In the genomic region with DNA sequence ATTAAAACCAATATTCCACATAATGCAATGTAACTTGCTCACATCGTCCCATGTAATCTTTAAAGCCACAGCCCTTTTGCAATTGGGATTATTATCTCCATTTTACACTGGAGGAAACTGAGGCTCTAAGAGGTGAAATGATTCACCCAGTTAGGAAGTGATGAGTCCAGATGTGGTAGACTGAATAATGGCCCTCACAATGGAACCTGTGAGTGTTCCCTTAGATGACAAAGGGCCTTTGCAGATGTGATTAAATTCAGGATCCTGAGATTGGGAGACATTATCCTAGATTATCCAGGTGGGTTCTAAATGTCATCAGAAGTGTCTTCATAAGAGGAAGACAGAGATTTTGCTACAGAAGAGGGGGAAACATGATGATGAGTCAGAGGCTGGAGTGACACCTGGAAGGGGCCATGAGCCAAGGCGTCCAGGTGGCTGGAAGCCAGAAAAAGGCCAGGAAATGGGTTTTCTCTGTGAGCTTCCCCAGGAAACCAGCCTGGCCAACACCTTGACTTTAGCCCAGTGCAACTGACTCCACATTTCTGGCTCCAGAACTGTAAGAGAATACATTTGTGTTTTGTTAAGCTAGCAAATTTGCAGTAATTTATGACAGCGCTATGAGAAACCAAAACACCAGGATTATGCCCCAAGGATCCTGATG, we compare ENCODE assay signal across 16 cellular contexts.
A peak's percentile ranks its signal among the peaks of the same experiment; 100 is the strongest.
DNase-seq lines count a peak whose midpoint lies in the region; ATAC-seq, FAIRE-seq and TF ChIP-seq lines count a peak whose summit lies in the region.
"Had no signal": no experiment of that assay in that cellular context is flagged by ENCODE, and none has a peak within 500 bp of the region (broad histone marks: within the 10 kb centered on the region; RNA-seq: fewer than 3 reads in every experiment).

No MANE protein-coding gene starts in this region.

- H3K4me3 ChIP-seq in A549 (no peak overlapping the region), bronchial epithelial cell (ENCODE audit: low read depth, low read length) (no peak overlapping the region)

- CTCF ChIA-PET in A549 (lab: Yijun Ruan, JAX) = interaction anchor here (0.8 to 5.4 kb wide), 5 partner anchors 10 to 629 kb away, joined by 3 to 29 read pairs (median 8); no protein-coding TSS in a partner anchor
- CTCF ChIA-PET in activated CD4-positive, alpha-beta memory T cell treated with anti-CD3 and anti-CD28 coated beads for 36 hours (lab: Charles Lee) = interaction anchor here (0.9 to 1.3 kb wide), 2 partner anchors 8 to 9 kb away, joined by 3 read pairs; no protein-coding TSS in a partner anchor

- H3K27ac ChIP-seq in A549 = no peak overlapping the region
- H3K27ac ChIP-seq: C4-2B had no signal

- no peaks in the 10 kb centered on the region for H3K36me3 Mint-ChIP-seq in activated CD4-positive, alpha-beta memory T cell treated with anti-CD3 and anti-CD28 coated beads for 36 hours

- no peaks in the 10 kb centered on the region for H3K4me1 Mint-ChIP-seq in activated CD4-positive, alpha-beta memory T cell treated with anti-CD3 and anti-CD28 coated beads for 36 hours (ENCODE audit: low read depth)

- no peaks in the 10 kb centered on the region for H3K9me3 Mint-ChIP-seq in activated CD4-positive, alpha-beta memory T cell treated with anti-CD3 and anti-CD28 coated beads for 36 hours
- H3K9me3 Mint-ChIP-seq: H9 had no signal

- ATAC-seq in A549 (no peak), GM19397 (IDR thresholded peaks at IDR 0.05; ENCODE audit: unreplicated experiment) (no peak)

- no peaks in the 10 kb centered on the region for H3K4me1 ChIP-seq in A549

- 22% methylated on average over 3 of the region's 3 CpGs for WGBS in A549 (ENCODE audit: missing lambda C conversion rate)

- no peak for TF ChIP-seq EP300 in A549 (IDR thresholded peaks at IDR 0.05)

- no peak for FAIRE-seq in A549 (lab: Jason Lieb, UNC)
- peak; percentile 47 for FAIRE-seq in bronchial epithelial cell (lab: Jason Lieb, UNC)
- FAIRE-seq: D721Med, G401.6 had no signal

- no peaks in the 10 kb centered on the region for H3K27me3 ChIP-seq in bronchial epithelial cell (ENCODE audit: control insufficient read depth, insufficient read depth, low read length)

- peaks cover 11% of the 10 kb centered on the region for H3K27me3 Mint-ChIP-seq in activated CD4-positive, alpha-beta memory T cell treated with anti-CD3 and anti-CD28 coated beads for 36 hours

- TF ChIP-seq RAD21 in A549 (conservative IDR thresholded peaks at IDR 0.05 in 1 of 2, IDR thresholded peaks at IDR 0.05 in 1 of 2) = no peak

- intact Hi-C loops in activated CD4-positive, alpha-beta memory T cell treated with anti-CD3 and anti-CD28 coated beads for 36 hours (cut with micrococcal nuclease) = no loop called here

- DNase-seq in A549 (ENCODE audit: low read depth in 1 of 2, low spot score in 1 of 2) (no peak), G401 (ENCODE audit: low spot score) (peak; percentile 61), bronchial epithelial cell (ENCODE audit: low read depth) (no peak), kidney tubule cell (ENCODE audit: low spot score) (peak; percentile 4), activated gamma-delta T cell treated with Interleukin-2 at 50 U/mL for 16 hours (no peak)
- DNase-seq in activated CD4-positive, alpha-beta memory T cell treated with anti-CD3 and anti-CD28 coated beads for 36 hours = no peak
- no peak for DNase-seq in central memory CD4-positive, alpha-beta T cell
- DNase-seq: DMS79 treated with DMSO at 0.1 percent for 48 hours, H9, NCI-H1105, NCI-H1694, NCI-H774 had no signal

- H3K9me3 ChIP-seq in A549 = no peaks in the 10 kb centered on the region

- H3K36me3 ChIP-seq in bronchial epithelial cell (ENCODE audit: control insufficient read depth, insufficient read depth, low read length) = no peaks in the 10 kb centered on the region

- H3K4me3 Mint-ChIP-seq in activated CD4-positive, alpha-beta memory T cell treated with anti-CD3 and anti-CD28 coated beads for 36 hours = no peak overlapping the region
- H3K4me3 Mint-ChIP-seq: H9 had no signal

- H3K4me2 ChIP-seq in A549 = no peak overlapping the region

- no peak overlapping the region for H3K27ac Mint-ChIP-seq in activated CD4-positive, alpha-beta memory T cell treated with anti-CD3 and anti-CD28 coated beads for 36 hours
- H3K27ac Mint-ChIP-seq: H9 had no signal

- TF ChIP-seq CTCF in A549 (IDR thresholded peaks at IDR 0.05) (no peak), bronchial epithelial cell (IDR thresholded peaks at IDR 0.05; ENCODE audit: insufficient read depth, low read length, severe bottlenecking) (no peak)

- in situ Hi-C loops in G401 (cut with HindIII; ENCODE audit: low sequenced_read_pairs) = no loop called here

- TF ChIP-seq POLR2A in A549 (IDR thresholded peaks at IDR 0.05; ENCODE audit: low read length) = no peak

- POLR2A ChIA-PET in A549 (lab: Yijun Ruan, JAX) = no interaction called here
- POLR2A ChIA-PET in activated CD4-positive, alpha-beta memory T cell treated with anti-CD3 and anti-CD28 coated beads for 36 hours (lab: Charles Lee) = no interaction called here

TF ChIP-seq in A549, 52 proteins besides CTCF, POLR2A, EP300 and RAD21:
- TF ChIP-seq MAFK (IDR thresholded peaks at IDR 0.05; ENCODE audit: partially characterized antibody) (peak; percentile 8), MAZ (IDR thresholded peaks at IDR 0.05; ENCODE audit: borderline replicate concordance, low read depth, low read length) (no peak)
TF ChIP-seq in A549: peak in this region for 1.

Comparison
In these comparisons a context has a peak if more than half of its experiments do, and no peak if none do; other contexts are left out.
1. DNase-seq: peak in G401 (single experiment) and kidney tubule cell (single experiment); none in A549 (0 of 2), bronchial epithelial cell (single experiment), activated gamma-delta T cell treated with Interleukin-2 at 50 U/mL for 16 hours (single experiment), activated CD4-positive, alpha-beta memory T cell treated with anti-CD3 and anti-CD28 coated beads for 36 hours (single experiment) and central memory CD4-positive, alpha-beta T cell (single experiment).